ENCODE assay signal across 1 cellular context in the genomic region with DNA sequence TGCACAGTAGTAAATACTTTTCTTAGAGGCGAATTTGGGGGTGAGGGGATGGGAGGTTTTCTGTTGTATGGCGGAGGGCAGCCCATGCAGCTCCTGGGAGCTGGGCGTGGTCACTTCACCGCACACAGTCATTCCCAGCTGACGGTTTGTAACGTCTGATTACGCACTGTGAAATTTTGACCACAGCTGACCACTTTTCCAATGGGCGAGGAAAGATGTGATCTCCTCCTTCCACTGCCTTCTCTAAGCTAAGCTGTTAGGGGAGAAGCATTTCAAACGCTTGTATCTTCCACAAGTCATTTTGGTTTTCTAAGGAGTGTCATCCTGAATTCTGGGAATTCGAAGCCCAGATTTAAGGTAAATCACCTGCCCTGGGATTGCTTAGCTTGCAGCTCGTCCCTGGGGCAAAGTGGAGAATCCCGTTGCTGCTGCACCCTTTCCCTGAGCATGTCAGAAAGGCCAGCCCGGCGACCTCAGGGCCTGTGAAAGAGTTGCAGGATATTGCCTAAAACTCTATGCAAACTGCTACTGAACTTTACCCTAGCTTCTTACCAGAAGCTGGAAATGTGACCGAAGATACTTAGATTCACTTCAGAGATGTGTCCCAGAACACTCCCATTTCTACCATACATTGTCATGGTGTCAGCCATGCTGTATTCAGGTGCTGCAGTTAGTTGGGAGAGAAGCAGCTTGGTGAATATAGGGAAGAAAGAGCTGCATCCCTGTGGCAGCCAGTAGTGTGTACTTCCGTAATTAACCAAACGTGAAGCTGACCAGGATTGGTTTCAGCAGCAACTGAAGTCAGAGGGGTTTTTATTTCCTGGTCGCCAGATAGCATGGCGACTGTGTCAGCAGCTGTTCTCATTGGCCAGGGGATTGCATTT.
A peak's percentile ranks its signal among the peaks of the same experiment; 100 is the strongest.
TF ChIP-seq lines count a peak whose summit lies in the region.

No MANE protein-coding gene starts in this region.

TF ChIP-seq in HepG2, 621 proteins besides CTCF, POLR2A, EP300 and RAD21 (continues in another document):
- TF ChIP-seq CEBPG (CRISPR knock-in tag; IDR thresholded peaks at IDR 0.05) (peak; percentile 75), SSRP1 (CRISPR knock-in tag; IDR thresholded peaks at IDR 0.05) (no peak), SNAI1 (CRISPR knock-in tag; IDR thresholded peaks at IDR 0.05; ENCODE audit: borderline replicate concordance) (no peak), PPARG (CRISPR knock-in tag; conservative IDR thresholded peaks at IDR 0.05) (peak; percentile 90), ZNF451 (CRISPR knock-in tag; IDR thresholded peaks at IDR 0.05) (no peak), RBM22 (optimal IDR thresholded peaks at IDR 0.05; ENCODE audit: low read length) (peak; percentile 75), HNF4A (CRISPR knock-in tag; IDR thresholded peaks at IDR 0.05) (peak; percentile 74), TOPORS (CRISPR knock-in tag; IDR thresholded peaks at IDR 0.05) (no peak), ZBTB42 (CRISPR knock-in tag; IDR thresholded peaks at IDR 0.05) (no peak), THAP11 (CRISPR knock-in tag; IDR thresholded peaks at IDR 0.05) (0 out of 2 replicates have a peak, but pooled peaks have one; percentile 22), NR2C2 (CRISPR knock-in tag; IDR thresholded peaks at IDR 0.05; ENCODE audit: borderline replicate concordance) (peak; percentile 38; the same call in 1 of the 2 replicates), KDM4B (CRISPR knock-in tag; IDR thresholded peaks at IDR 0.05) (no peak), SALL2 (CRISPR knock-in tag; IDR thresholded peaks at IDR 0.05) (0 out of 2 replicates have a peak, but pooled peaks have one; percentile 45), CBFB (CRISPR knock-in tag; IDR thresholded peaks at IDR 0.05) (0 out of 2 replicates have a peak, but pooled peaks have one; percentile 25), ZFY (CRISPR knock-in tag; IDR thresholded peaks at IDR 0.05) (peak; percentile 36; the same call in 1 of the 2 replicates), SALL1 (CRISPR knock-in tag; IDR thresholded peaks at IDR 0.05) (0 out of 2 replicates have a peak, but pooled peaks have one; percentile 30), ZNF33A (CRISPR knock-in tag; IDR thresholded peaks at IDR 0.05; ENCODE audit: borderline replicate concordance) (no peak), MED1 (CRISPR knock-in tag; IDR thresholded peaks at IDR 0.05) (peak; percentile 44; the same call in 1 of the 2 replicates), ZNF672 (CRISPR knock-in tag; IDR thresholded peaks at IDR 0.05) (no peak), ZNF501 (CRISPR knock-in tag; IDR thresholded peaks at IDR 0.05) (0 out of 2 replicates have a peak, but pooled peaks have one; percentile 30), KDM2A (CRISPR knock-in tag; IDR thresholded peaks at IDR 0.05; ENCODE audit: borderline replicate concordance, low read depth) (0 out of 2 replicates have a peak, but pooled peaks have one; percentile 43), GTF2F1 (IDR thresholded peaks at IDR 0.05; ENCODE audit: low read length) (no peak), BCL6 (CRISPR knock-in tag; IDR thresholded peaks at IDR 0.05) (0 out of 2 replicates have a peak, but pooled peaks have one; percentile 27), MYNN (CRISPR knock-in tag; IDR thresholded peaks at IDR 0.05; ENCODE audit: low read depth) (no peak), FOXJ3 (CRISPR knock-in tag; IDR thresholded peaks at IDR 0.05; ENCODE audit: borderline replicate concordance) (no peak), ZNF660 (CRISPR knock-in tag; IDR thresholded peaks at IDR 0.05; ENCODE audit: borderline replicate concordance, low read depth) (no peak)
- TF ChIP-seq, protein P1, sequence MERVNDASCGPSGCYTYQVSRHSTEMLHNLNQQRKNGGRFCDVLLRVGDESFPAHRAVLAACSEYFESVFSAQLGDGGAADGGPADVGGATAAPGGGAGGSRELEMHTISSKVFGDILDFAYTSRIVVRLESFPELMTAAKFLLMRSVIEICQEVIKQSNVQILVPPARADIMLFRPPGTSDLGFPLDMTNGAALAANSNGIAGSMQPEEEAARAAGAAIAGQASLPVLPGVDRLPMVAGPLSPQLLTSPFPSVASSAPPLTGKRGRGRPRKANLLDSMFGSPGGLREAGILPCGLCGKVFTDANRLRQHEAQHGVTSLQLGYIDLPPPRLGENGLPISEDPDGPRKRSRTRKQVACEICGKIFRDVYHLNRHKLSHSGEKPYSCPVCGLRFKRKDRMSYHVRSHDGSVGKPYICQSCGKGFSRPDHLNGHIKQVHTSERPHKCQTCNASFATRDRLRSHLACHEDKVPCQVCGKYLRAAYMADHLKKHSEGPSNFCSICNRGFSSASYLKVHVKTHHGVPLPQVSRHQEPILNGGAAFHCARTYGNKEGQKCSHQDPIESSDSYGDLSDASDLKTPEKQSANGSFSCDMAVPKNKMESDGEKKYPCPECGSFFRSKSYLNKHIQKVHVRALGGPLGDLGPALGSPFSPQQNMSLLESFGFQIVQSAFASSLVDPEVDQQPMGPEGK (CRISPR knock-in tag; IDR thresholded peaks at IDR 0.05): peak; percentile 32; the same call in 1 of the 2 replicates
- TF ChIP-seq, protein P2, sequence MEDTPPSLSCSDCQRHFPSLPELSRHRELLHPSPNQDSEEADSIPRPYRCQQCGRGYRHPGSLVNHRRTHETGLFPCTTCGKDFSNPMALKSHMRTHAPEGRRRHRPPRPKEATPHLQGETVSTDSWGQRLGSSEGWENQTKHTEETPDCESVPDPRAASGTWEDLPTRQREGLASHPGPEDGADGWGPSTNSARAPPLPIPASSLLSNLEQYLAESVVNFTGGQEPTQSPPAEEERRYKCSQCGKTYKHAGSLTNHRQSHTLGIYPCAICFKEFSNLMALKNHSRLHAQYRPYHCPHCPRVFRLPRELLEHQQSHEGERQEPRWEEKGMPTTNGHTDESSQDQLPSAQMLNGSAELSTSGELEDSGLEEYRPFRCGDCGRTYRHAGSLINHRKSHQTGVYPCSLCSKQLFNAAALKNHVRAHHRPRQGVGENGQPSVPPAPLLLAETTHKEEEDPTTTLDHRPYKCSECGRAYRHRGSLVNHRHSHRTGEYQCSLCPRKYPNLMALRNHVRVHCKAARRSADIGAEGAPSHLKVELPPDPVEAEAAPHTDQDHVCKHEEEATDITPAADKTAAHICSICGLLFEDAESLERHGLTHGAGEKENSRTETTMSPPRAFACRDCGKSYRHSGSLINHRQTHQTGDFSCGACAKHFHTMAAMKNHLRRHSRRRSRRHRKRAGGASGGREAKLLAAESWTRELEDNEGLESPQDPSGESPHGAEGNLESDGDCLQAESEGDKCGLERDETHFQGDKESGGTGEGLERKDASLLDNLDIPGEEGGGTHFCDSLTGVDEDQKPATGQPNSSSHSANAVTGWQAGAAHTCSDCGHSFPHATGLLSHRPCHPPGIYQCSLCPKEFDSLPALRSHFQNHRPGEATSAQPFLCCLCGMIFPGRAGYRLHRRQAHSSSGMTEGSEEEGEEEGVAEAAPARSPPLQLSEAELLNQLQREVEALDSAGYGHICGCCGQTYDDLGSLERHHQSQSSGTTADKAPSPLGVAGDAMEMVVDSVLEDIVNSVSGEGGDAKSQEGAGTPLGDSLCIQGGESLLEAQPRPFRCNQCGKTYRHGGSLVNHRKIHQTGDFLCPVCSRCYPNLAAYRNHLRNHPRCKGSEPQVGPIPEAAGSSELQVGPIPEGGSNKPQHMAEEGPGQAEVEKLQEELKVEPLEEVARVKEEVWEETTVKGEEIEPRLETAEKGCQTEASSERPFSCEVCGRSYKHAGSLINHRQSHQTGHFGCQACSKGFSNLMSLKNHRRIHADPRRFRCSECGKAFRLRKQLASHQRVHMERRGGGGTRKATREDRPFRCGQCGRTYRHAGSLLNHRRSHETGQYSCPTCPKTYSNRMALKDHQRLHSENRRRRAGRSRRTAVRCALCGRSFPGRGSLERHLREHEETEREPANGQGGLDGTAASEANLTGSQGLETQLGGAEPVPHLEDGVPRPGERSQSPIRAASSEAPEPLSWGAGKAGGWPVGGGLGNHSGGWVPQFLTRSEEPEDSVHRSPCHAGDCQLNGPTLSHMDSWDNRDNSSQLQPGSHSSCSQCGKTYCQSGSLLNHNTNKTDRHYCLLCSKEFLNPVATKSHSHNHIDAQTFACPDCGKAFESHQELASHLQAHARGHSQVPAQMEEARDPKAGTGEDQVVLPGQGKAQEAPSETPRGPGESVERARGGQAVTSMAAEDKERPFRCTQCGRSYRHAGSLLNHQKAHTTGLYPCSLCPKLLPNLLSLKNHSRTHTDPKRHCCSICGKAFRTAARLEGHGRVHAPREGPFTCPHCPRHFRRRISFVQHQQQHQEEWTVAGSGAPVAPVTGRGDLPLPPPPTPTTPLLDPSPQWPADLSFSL (CRISPR knock-in tag; IDR thresholded peaks at IDR 0.05): no peak
- TF ChIP-seq, protein P3, sequence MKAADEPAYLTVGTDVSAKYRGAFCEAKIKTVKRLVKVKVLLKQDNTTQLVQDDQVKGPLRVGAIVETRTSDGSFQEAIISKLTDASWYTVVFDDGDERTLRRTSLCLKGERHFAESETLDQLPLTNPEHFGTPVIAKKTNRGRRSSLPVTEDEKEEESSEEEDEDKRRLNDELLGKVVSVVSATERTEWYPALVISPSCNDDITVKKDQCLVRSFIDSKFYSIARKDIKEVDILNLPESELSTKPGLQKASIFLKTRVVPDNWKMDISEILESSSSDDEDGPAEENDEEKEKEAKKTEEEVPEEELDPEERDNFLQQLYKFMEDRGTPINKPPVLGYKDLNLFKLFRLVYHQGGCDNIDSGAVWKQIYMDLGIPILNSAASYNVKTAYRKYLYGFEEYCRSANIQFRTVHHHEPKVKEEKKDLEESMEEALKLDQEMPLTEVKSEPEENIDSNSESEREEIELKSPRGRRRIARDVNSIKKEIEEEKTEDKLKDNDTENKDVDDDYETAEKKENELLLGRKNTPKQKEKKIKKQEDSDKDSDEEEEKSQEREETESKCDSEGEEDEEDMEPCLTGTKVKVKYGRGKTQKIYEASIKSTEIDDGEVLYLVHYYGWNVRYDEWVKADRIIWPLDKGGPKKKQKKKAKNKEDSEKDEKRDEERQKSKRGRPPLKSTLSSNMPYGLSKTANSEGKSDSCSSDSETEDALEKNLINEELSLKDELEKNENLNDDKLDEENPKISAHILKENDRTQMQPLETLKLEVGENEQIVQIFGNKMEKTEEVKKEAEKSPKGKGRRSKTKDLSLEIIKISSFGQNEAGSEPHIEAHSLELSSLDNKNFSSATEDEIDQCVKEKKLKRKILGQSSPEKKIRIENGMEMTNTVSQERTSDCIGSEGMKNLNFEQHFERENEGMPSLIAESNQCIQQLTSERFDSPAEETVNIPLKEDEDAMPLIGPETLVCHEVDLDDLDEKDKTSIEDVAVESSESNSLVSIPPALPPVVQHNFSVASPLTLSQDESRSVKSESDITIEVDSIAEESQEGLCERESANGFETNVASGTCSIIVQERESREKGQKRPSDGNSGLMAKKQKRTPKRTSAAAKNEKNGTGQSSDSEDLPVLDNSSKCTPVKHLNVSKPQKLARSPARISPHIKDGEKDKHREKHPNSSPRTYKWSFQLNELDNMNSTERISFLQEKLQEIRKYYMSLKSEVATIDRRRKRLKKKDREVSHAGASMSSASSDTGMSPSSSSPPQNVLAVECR (CRISPR knock-in tag; IDR thresholded peaks at IDR 0.05; ENCODE audit: borderline replicate concordance): peak; percentile 8; the same call in 1 of the 2 replicates
- TF ChIP-seq, protein P4, sequence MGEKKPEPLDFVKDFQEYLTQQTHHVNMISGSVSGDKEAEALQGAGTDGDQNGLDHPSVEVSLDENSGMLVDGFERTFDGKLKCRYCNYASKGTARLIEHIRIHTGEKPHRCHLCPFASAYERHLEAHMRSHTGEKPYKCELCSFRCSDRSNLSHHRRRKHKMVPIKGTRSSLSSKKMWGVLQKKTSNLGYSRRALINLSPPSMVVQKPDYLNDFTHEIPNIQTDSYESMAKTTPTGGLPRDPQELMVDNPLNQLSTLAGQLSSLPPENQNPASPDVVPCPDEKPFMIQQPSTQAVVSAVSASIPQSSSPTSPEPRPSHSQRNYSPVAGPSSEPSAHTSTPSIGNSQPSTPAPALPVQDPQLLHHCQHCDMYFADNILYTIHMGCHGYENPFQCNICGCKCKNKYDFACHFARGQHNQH (CRISPR knock-in tag; IDR thresholded peaks at IDR 0.05): peak; percentile 50; the same call in 1 of the 2 replicates
- TF ChIP-seq, protein P5, sequence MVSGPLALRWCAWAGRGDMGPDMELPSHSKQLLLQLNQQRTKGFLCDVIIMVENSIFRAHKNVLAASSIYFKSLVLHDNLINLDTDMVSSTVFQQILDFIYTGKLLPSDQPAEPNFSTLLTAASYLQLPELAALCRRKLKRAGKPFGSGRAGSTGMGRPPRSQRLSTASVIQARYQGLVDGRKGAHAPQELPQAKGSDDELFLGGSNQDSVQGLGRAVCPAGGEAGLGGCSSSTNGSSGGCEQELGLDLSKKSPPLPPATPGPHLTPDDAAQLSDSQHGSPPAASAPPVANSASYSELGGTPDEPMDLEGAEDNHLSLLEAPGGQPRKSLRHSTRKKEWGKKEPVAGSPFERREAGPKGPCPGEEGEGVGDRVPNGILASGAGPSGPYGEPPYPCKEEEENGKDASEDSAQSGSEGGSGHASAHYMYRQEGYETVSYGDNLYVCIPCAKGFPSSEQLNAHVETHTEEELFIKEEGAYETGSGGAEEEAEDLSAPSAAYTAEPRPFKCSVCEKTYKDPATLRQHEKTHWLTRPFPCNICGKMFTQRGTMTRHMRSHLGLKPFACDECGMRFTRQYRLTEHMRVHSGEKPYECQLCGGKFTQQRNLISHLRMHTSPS (CRISPR knock-in tag; IDR thresholded peaks at IDR 0.05; ENCODE audit: low read depth): no peak
- TF ChIP-seq, protein P6, sequence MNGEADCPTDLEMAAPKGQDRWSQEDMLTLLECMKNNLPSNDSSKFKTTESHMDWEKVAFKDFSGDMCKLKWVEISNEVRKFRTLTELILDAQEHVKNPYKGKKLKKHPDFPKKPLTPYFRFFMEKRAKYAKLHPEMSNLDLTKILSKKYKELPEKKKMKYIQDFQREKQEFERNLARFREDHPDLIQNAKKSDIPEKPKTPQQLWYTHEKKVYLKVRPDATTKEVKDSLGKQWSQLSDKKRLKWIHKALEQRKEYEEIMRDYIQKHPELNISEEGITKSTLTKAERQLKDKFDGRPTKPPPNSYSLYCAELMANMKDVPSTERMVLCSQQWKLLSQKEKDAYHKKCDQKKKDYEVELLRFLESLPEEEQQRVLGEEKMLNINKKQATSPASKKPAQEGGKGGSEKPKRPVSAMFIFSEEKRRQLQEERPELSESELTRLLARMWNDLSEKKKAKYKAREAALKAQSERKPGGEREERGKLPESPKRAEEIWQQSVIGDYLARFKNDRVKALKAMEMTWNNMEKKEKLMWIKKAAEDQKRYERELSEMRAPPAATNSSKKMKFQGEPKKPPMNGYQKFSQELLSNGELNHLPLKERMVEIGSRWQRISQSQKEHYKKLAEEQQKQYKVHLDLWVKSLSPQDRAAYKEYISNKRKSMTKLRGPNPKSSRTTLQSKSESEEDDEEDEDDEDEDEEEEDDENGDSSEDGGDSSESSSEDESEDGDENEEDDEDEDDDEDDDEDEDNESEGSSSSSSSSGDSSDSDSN (CRISPR knock-in tag; IDR thresholded peaks at IDR 0.05): no peak
- TF ChIP-seq, protein P7, sequence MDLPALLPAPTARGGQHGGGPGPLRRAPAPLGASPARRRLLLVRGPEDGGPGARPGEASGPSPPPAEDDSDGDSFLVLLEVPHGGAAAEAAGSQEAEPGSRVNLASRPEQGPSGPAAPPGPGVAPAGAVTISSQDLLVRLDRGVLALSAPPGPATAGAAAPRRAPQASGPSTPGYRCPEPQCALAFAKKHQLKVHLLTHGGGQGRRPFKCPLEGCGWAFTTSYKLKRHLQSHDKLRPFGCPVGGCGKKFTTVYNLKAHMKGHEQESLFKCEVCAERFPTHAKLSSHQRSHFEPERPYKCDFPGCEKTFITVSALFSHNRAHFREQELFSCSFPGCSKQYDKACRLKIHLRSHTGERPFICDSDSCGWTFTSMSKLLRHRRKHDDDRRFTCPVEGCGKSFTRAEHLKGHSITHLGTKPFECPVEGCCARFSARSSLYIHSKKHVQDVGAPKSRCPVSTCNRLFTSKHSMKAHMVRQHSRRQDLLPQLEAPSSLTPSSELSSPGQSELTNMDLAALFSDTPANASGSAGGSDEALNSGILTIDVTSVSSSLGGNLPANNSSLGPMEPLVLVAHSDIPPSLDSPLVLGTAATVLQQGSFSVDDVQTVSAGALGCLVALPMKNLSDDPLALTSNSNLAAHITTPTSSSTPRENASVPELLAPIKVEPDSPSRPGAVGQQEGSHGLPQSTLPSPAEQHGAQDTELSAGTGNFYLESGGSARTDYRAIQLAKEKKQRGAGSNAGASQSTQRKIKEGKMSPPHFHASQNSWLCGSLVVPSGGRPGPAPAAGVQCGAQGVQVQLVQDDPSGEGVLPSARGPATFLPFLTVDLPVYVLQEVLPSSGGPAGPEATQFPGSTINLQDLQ (CRISPR knock-in tag; IDR thresholded peaks at IDR 0.05): no peak
